In genomic region chr20:8152183-8152582, GRCh38 we compare ENCODE assay signal across 15 cellular contexts. TPM values are rescaled to one million over a fixed set of nuclear protein-coding genes. Genes with fewer than 3 reads are reported as not detected.
DNase-seq lines count a peak whose midpoint lies in the region; ATAC-seq and TF ChIP-seq lines count a peak whose summit lies in the region.
"Had no signal": no experiment of that assay in that cellular context is flagged by ENCODE, and none has a peak within 500 bp of the region (broad histone marks: within the 10 kb centered on the region; RNA-seq: fewer than 3 reads in every experiment).

No MANE protein-coding gene starts in this region.

- peaks cover 0 to 9% of the 10 kb centered on the region in 2 experiments; a peak in 1 of 4 replicates for H3K79me1 ChIP-seq in IMR-90 (ENCODE audit: low read depth in 1 of 2, low read length in 2 of 2)

- no peak overlapping the region for H2AK9ac ChIP-seq in IMR-90 (replicated peaks; ENCODE audit: low read depth, low read length, poor library complexity)

- H3K4me1 ChIP-seq in BLaER1 (peaks cover 89% of the 10 kb centered on the region), IMR-90 (ENCODE audit: control insufficient read depth, insufficient read depth, low read length) (peaks cover 9% of the 10 kb centered on the region), MM.1S (ENCODE audit: low read length) (peaks cover 29% of the 10 kb centered on the region)

- no CpG with 5 or more reads among the region's 1 CpG for WGBS in IMR-90 (ENCODE audit: extremely low coverage in 2 of 2, insufficient read length in 1 of 2), 2 experiments

- H2BK120ac ChIP-seq in IMR-90 (ENCODE audit: low read depth, low read length) = no peak overlapping the region

- TF ChIP-seq POLR2A in IMR-90 (IDR thresholded peaks at IDR 0.05; ENCODE audit: low read depth, low read length) = no peak

- no peaks in the 10 kb centered on the region for H3K9me3 Mint-ChIP-seq in brain
- H3K9me3 Mint-ChIP-seq in stimulated activated memory B cell treated with anti-CD40 and anti-IgM and Interleukin-4, amounts not matched to agents 10 μg/mL and 1 μg/mL and 100 μg/mL, for 72 hours = no peaks in the 10 kb centered on the region
- H3K9me3 Mint-ChIP-seq: H9; stimulated activated naive CD8-positive, alpha-beta T cell treated with anti-CD3 and anti-CD28 coated beads, Interleukin-15, Interleukin-2, amounts not matched to agents 100 ng/mL and 50 ng/mL, for 24 hours had no signal

- H2BK15ac ChIP-seq in IMR-90 (ENCODE audit: low read depth, low read length) = no peak overlapping the region

- H3K14ac ChIP-seq in IMR-90 (replicated peaks; ENCODE audit: low read depth, low read length) = no peak overlapping the region

- peaks cover 3% of the 10 kb centered on the region for H3K36me3 Mint-ChIP-seq in brain
- H3K36me3 Mint-ChIP-seq in stimulated activated memory B cell treated with anti-CD40 and anti-IgM and Interleukin-4, amounts not matched to agents 10 μg/mL and 1 μg/mL and 100 μg/mL, for 72 hours = no peaks in the 10 kb centered on the region

- H2AK5ac ChIP-seq in IMR-90 (ENCODE audit: low read depth, low read length) = no peak overlapping the region

- no peak overlapping the region for H3K23ac ChIP-seq in IMR-90 (ENCODE audit: low read depth, low read length)

- H3K18ac ChIP-seq in IMR-90 (ENCODE audit: low read depth, low read length) = no peak overlapping the region

- H3K4me3 Mint-ChIP-seq in brain = peak overlapping the region in 1 of 5 experiments; percentile 65
- H3K4me3 Mint-ChIP-seq in stimulated activated memory B cell treated with anti-CD40 and anti-IgM and Interleukin-4, amounts not matched to agents 10 μg/mL and 1 μg/mL and 100 μg/mL, for 72 hours = no peak overlapping the region
- H3K4me3 Mint-ChIP-seq: activated CD4-positive, alpha-beta T cell treated with anti-CD3 and anti-CD28 coated beads for 36 hours; H9; stimulated activated naive CD8-positive, alpha-beta T cell treated with anti-CD3 and anti-CD28 coated beads, Interleukin-15, Interleukin-2, amounts not matched to agents 100 ng/mL and 50 ng/mL, for 24 hours had no signal

- H4K91ac ChIP-seq in IMR-90 (ENCODE audit: insufficient read depth, low read depth, low read length) = no peak overlapping the region

- in situ Hi-C loops in IMR-90 (cut with MboI; ENCODE audit: low sequenced_read_pairs) = no loop called here

- H3K27ac ChIP-seq in BLaER1 (peak overlapping the region; percentile 28; the same call in 1 of the 2 replicates), IMR-90 (ENCODE audit: insufficient read depth, low read length) (no peak overlapping the region), MM.1S (ENCODE audit: low read length) (no peak overlapping the region)

- no peaks in the 10 kb centered on the region for H3K9me3 ChIP-seq in BLaER1
- no peaks in the 10 kb centered on the region for H3K9me3 ChIP-seq in IMR-90 (ENCODE audit: control insufficient read depth, insufficient read depth, low read length)
- no peaks in the 10 kb centered on the region for H3K9me3 ChIP-seq in MM.1S (replicated peaks; ENCODE audit: insufficient read depth, low read length)

- H3K36me3 ChIP-seq in BLaER1 (no peaks in the 10 kb centered on the region), IMR-90 (ENCODE audit: control insufficient read depth, insufficient read depth, low read length) (no peaks in the 10 kb centered on the region), MM.1S (replicated peaks; ENCODE audit: insufficient read depth, low read length) (no peaks in the 10 kb centered on the region)

- no peaks in the 10 kb centered on the region for H4K20me1 ChIP-seq in BLaER1
- peaks cover 9% of the 10 kb centered on the region for H4K20me1 ChIP-seq in IMR-90 (ENCODE audit: insufficient read depth, low read length)
- no peaks in the 10 kb centered on the region for H4K20me1 ChIP-seq in MM.1S (ENCODE audit: insufficient read depth, low read length)

- H3K27me3 ChIP-seq in BLaER1 (no peaks in the 10 kb centered on the region), IMR-90 (ENCODE audit: control insufficient read depth, insufficient read depth, low read length) (no peaks in the 10 kb centered on the region), MM.1S (replicated peaks; ENCODE audit: insufficient read depth, low read length) (no peaks in the 10 kb centered on the region)

- intact Hi-C loops in IMR-90 (cut with micrococcal nuclease) = no loop called here

- no peak overlapping the region for H4K5ac ChIP-seq in IMR-90 (ENCODE audit: low read depth, low read length)

- H3K56ac ChIP-seq in IMR-90 (ENCODE audit: extremely low read depth, insufficient read depth, low read length) = no peak overlapping the region

- CTCF ChIA-PET in IMR-90 (lab: Yijun Ruan, JAX) = no interaction called here

- H3K4me3 ChIP-seq in BLaER1 (no peak overlapping the region), IMR-90 (ENCODE audit: insufficient read depth, low read depth, low read length) (no peak overlapping the region), MM.1S (ENCODE audit: low read length) (no peak overlapping the region)

- POLR2A ChIA-PET in IMR-90 (lab: Charles Lee; ENCODE audit: unreplicated experiment) = no interaction called here

- H3K9ac ChIP-seq in BLaER1 (no peak overlapping the region), IMR-90 (ENCODE audit: low read depth, low read length) (no peak overlapping the region), MM.1S (ENCODE audit: low read length) (no peak overlapping the region)
- H3K9ac ChIP-seq: KMS-11 had no signal

- H2BK20ac ChIP-seq in IMR-90 (ENCODE audit: low read depth, low read length) = no peak overlapping the region

- no peaks in the 10 kb centered on the region for H3K79me2 ChIP-seq in MM.1S (ENCODE audit: low read length)

- ATAC-seq in IMR-90 (ENCODE audit: low read depth) = no peak
- ATAC-seq in HG03280 (IDR thresholded peaks at IDR 0.05; ENCODE audit: unreplicated experiment) = no peak
- no peak for ATAC-seq in stimulated activated memory B cell treated with anti-CD40 and anti-IgM and Interleukin-4, amounts not matched to agents 10 μg/mL and 1 μg/mL and 100 μg/mL, for 72 hours

- H3K4me2 ChIP-seq in BLaER1 (peak overlapping the region; percentile 65), IMR-90 (ENCODE audit: low read depth, low read length) (no peak overlapping the region), MM.1S (ENCODE audit: low read depth, low read length) (no peak overlapping the region)

- H4K8ac ChIP-seq in IMR-90 (ENCODE audit: low read depth in 2 of 2, low read length in 2 of 2) = no peak overlapping the region

- no peaks in the 10 kb centered on the region for H3K27me3 Mint-ChIP-seq in brain
- H3K27me3 Mint-ChIP-seq in stimulated activated memory B cell treated with anti-CD40 and anti-IgM and Interleukin-4, amounts not matched to agents 10 μg/mL and 1 μg/mL and 100 μg/mL, for 72 hours = peaks cover 23% of the 10 kb centered on the region
- H3K27me3 Mint-ChIP-seq: activated CD4-positive, alpha-beta T cell treated with anti-CD3 and anti-CD28 coated beads for 36 hours had no signal

- H3K4ac ChIP-seq in IMR-90 (ENCODE audit: low read depth, low read length) = no peak overlapping the region

- dilution Hi-C loops in IMR-90 (cut with HindIII; ENCODE audit: low sequenced_read_pairs, unreplicated experiment) = no loop called here

- H3K9me2 ChIP-seq in MM.1S (replicated peaks; ENCODE audit: insufficient read depth, low read length) = no peaks in the 10 kb centered on the region

- H2BK5ac ChIP-seq in IMR-90 (ENCODE audit: low read depth, low read length, poor library complexity, severe bottlenecking) = no peak overlapping the region

- TF ChIP-seq CTCF in IMR-90 (conservative IDR thresholded peaks at IDR 0.05; ENCODE audit: low read depth, low read length) = no peak
- no peak for TF ChIP-seq CTCF in brain (conservative IDR thresholded peaks at IDR 0.05)
- TF ChIP-seq CTCF in MM.1S (IDR thresholded peaks at IDR 0.05; ENCODE audit: low read length) = no peak

- DNase-seq in IMR-90 = peak; percentile 65
- peak; percentile 23 to 82 for DNase-seq in lung microvascular endothelial cell (ENCODE audit: low read depth in 2 of 2)
- no peak for DNase-seq in SIG-M5 treated with dmso at 0.1 percent for 504 hours (lab: John Stamatoyannopoulos, UW; ENCODE audit: unreplicated experiment)
- no peak for DNase-seq in MM.1S
- DNase-seq: activated CD4-positive, alpha-beta T cell treated with anti-CD3 and anti-CD28 coated beads for 36 hours; COR-L47; H9; NCI-H526 treated with DMSO at 0.1 percent for 48 hours; stimulated activated CD4-positive, alpha-beta T cell treated with anti-CD3 and anti-CD28 coated beads, Interleukin-2, amount 100 ng/mL, for 24 hours had no signal

- peaks cover 5% of the 10 kb centered on the region for H3K9me1 ChIP-seq in IMR-90 (ENCODE audit: insufficient read depth, low read length)

- TF ChIP-seq RAD21 in IMR-90 (IDR thresholded peaks at IDR 0.05; ENCODE audit: low read length) = no peak

- H3F3A ChIP-seq in MM.1S (ENCODE audit: insufficient read depth, low read length) = peaks cover 16% of the 10 kb centered on the region

- no peak overlapping the region for H2AFZ ChIP-seq in IMR-90 (replicated peaks; ENCODE audit: low read length, poor library complexity)
- H2AFZ ChIP-seq in MM.1S (ENCODE audit: low read length) = no peak overlapping the region

- H3K27ac Mint-ChIP-seq in brain = peak overlapping the region in 4 of 5 experiments; percentile 45 to 66 (median 58)
- H3K27ac Mint-ChIP-seq in stimulated activated memory B cell treated with anti-CD40 and anti-IgM and Interleukin-4, amounts not matched to agents 10 μg/mL and 1 μg/mL and 100 μg/mL, for 72 hours = no peak overlapping the region
- H3K27ac Mint-ChIP-seq: activated CD4-positive, alpha-beta T cell treated with anti-CD3 and anti-CD28 coated beads for 36 hours; H9; stimulated activated naive CD8-positive, alpha-beta T cell treated with anti-CD3 and anti-CD28 coated beads, Interleukin-15, Interleukin-2, amounts not matched to agents 100 ng/mL and 50 ng/mL, for 24 hours had no signal

- BruUV-seq in IMR-90 (replicated peaks; lab: Mats Ljungman, UMichigan) = no TSS peak

- peaks cover 69% of the 10 kb centered on the region for H3K4me1 Mint-ChIP-seq in brain
- H3K4me1 Mint-ChIP-seq in stimulated activated memory B cell treated with anti-CD40 and anti-IgM and Interleukin-4, amounts not matched to agents 10 μg/mL and 1 μg/mL and 100 μg/mL, for 72 hours = no peaks in the 10 kb centered on the region
- H3K4me1 Mint-ChIP-seq: H9 had no signal

TF ChIP-seq in IMR-90, 13 proteins besides CTCF, POLR2A, EP300 and RAD21 (continues in another document):
- TF ChIP-seq FOS (IDR thresholded peaks at IDR 0.05; ENCODE audit: low read depth, low read length) (no peak), RCOR1 (IDR thresholded peaks at IDR 0.05; ENCODE audit: insufficient replicate concordance, low read length) (no peak), CEBPB (IDR thresholded peaks at IDR 0.05; ENCODE audit: low read depth, low read length) (no peak), CHD1 (IDR thresholded peaks at IDR 0.05; ENCODE audit: low read depth, low read length) (no peak)

RNA-seq across cellular contexts. Expression of gene PLCB1, which starts 20.1 kb away (rescaled TPM):
- total RNA-seq in IMR-90 (2012; rRNA removed) = 16.1 and 17.5 TPM in 2 replicates
- polyA plus RNA-seq in IMR-90 (2012; rRNA removed) = 4.4 and 5.6 TPM in 2 replicates
- polyA plus RNA-seq in IMR-90 (2012; cell fraction: cytosol; rRNA removed) = 2.1 and 2.3 TPM in 2 replicates
- polyA plus RNA-seq in IMR-90 (2012; cell fraction: nucleus; rRNA removed; ENCODE audit: low replicate concordance) = 1.3 and 5.0 TPM in 2 replicates
- polyA plus RNA-seq in brain (ENCODE audit: insufficient read depth, low read depth, low replicate concordance) = 6.2 TPM
- total RNA-seq in lung microvascular endothelial cell = 11.8 and 12.3 TPM in 2 replicates

Comparison
In these comparisons a context has a peak if more than half of its experiments do, and no peak if none do; other contexts are left out.
1. DNase-seq: peak in IMR-90 (single experiment) and lung microvascular endothelial cell (2 of 2); none in SIG-M5 treated with dmso at 0.1 percent for 504 hours (single experiment) and MM.1S (single experiment).